ENCODE assay signal across 17 cellular contexts in genomic region chr1:206833131-206833530, GRCh38.
DNase-seq lines count a peak whose midpoint lies in the region; ATAC-seq lines count a peak whose summit lies in the region.
"Had no signal": no experiment of that assay in that cellular context is flagged by ENCODE, and none has a peak within 500 bp of the region (broad histone marks: within the 10 kb centered on the region; RNA-seq: fewer than 3 reads in every experiment).

No MANE protein-coding gene starts in this region.

- ATAC-seq in HG03432 (IDR thresholded peaks at IDR 0.05; ENCODE audit: unreplicated experiment) (peak; percentile 46), GM21528 (IDR thresholded peaks at IDR 0.05; ENCODE audit: low FRiP score, unreplicated experiment) (no peak), HG02870 (IDR thresholded peaks at IDR 0.05; ENCODE audit: unreplicated experiment) (no peak), GM19324 (IDR thresholded peaks at IDR 0.05; ENCODE audit: low FRiP score, unreplicated experiment) (no peak), GM21529 (IDR thresholded peaks at IDR 0.05; ENCODE audit: unreplicated experiment) (no peak)
- ATAC-seq: heart right ventricle, Right ventricle myocardium inferior had no signal

- peak; percentile 46 to 56 for DNase-seq in AML-193 (lab: John Stamatoyannopoulos, UW)
- DNase-seq in SIG-M5 (lab: John Stamatoyannopoulos, UW), result peak; percentile 73
- DNase-seq in medulla oblongata (ENCODE audit: extremely low spot score), result peak; percentile 61
- DNase-seq: activated CD4-positive, alpha-beta T cell treated with anti-CD3 and anti-CD28 coated beads, Interleukin-2, amount 10 ng/mL, durations not matched to agents 7 days and 5 days; activated T-cell treated with anti-CD3 and anti-CD28 coated beads, Interleukin-2, amount 50 U/mL, for 24 hours; Caco-2; GF-D8; heart right ventricle; NCI-H2081; NCI-H748 treated with DMSO at 0.1 percent for 48 hours; T-helper 9 cell had no signal
